ENCODE assay signal across 8 cellular contexts in the genomic region with DNA sequence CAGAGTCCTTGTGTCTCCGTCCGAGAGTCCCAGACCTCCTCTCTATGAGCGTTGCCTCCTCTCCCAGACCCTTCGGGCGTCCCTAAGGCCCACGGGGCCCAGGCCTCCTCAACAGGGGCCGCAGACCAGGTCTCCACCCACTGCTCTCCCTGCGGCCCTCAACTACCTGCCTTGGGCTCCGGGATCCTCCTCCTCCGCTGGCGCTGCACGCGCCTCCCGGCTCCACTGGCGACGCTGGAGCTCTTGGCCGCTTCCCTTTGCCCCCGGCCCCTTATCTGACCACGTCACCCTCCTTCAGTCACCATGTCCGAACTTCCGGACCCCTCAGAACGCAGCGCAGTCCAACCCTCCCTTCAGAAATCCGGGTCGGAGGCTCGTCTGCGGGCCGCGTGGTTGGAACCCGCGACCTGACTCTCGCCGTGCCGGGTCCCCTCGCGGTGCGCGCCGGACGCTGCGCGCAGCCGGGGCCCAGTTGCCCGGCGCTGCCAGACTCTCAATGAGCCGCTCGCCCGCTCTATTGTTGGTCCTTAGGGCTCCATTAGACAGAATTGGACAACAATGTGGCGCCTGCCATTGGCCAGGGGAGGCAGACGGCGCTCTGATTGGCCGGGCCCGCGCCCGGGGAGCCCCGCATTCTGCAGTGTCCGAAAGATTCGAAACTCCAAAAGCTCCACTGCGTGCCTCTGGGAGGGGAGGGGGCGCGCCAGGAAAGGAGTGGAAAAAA. TPM values are rescaled to one million over a fixed set of nuclear protein-coding genes. Genes with fewer than 3 reads are reported as not detected.
A peak's percentile ranks its signal among the peaks of the same experiment; 100 is the strongest.
DNase-seq lines count a peak whose midpoint lies in the region; ATAC-seq, FAIRE-seq and TF ChIP-seq lines count a peak whose summit lies in the region.

A gene (minus strand): TSS at position 498 of the 724 bp plus-strand sequence. CDS start 1,907 bp downstream, outside the sequence.

- CTCF ChIA-PET in HepG2 (lab: Yijun Ruan, JAX; ENCODE audit: low intra/inter-chr PET ratio, low total read pairs) = no interaction called here

- TF ChIP-seq RAD21 in liver (IDR thresholded peaks at IDR 0.05) (no peak), HepG2 (CRISPR knock-in tag; IDR thresholded peaks at IDR 0.05) (no peak)

- BruUV-seq in HepG2 (replicated peaks; lab: Mats Ljungman, UMichigan) = no TSS peak

- no peaks in the 10 kb centered on the region for H3K9me3 ChIP-seq in liver (ENCODE audit: control insufficient read depth in 4 of 4, low read length in 3 of 4)
- no peaks in the 10 kb centered on the region for H3K9me3 ChIP-seq in HepG2 (ENCODE audit: low read length)
- no peaks in the 10 kb centered on the region for H3K9me3 ChIP-seq in muscle layer of colon (ENCODE audit: low read length)

- 3% methylated on average over 61 of the region's 61 CpGs for WGBS in liver
- 81% methylated on average over 55 of the region's 61 CpGs for WGBS in HepG2 (ENCODE audit: low lambda C conversion rate)

- intact Hi-C loops in HepG2 (cut with micrococcal nuclease; ENCODE audit: unreplicated experiment) = no loop called here
- intact Hi-C loops in dorsolateral prefrontal cortex (cut with DNase I) = no loop called here

- ATAC-seq in HepG2 = no peak

- POLR2A ChIA-PET in HepG2 (lab: Yijun Ruan, JAX) = no interaction called here

- H4K20me1 ChIP-seq in HepG2 (ENCODE audit: insufficient read depth, low read length) = no peaks in the 10 kb centered on the region

- H3K79me2 ChIP-seq in HepG2 (ENCODE audit: insufficient read depth, low read length) = no peaks in the 10 kb centered on the region

- no peak for FAIRE-seq in HepG2 (lab: Jason Lieb, UNC)

- DNase-seq in HepG2 (ENCODE audit: low spot score) (no peak), NCI-H524 treated with DMSO at 0.1 percent for 48 hours (lab: John Stamatoyannopoulos, UW) (peak; percentile 41), dorsolateral prefrontal cortex (peak in 5 of 10 donors; percentile 17 to 68 (median 50)), RPMI8226 (no peak), HT-29 (ENCODE audit: low spot score) (no peak), SKM-1 treated with dmso at 0.1 percent for 144 hours (lab: John Stamatoyannopoulos, UW; ENCODE audit: unreplicated experiment) (no peak)

- H3K36me3 ChIP-seq in liver (ENCODE audit: control insufficient read depth in 4 of 4, insufficient read depth in 3 of 4, low read depth in 1 of 4, low read length in 3 of 4) = no peaks in the 10 kb centered on the region
- no peaks in the 10 kb centered on the region for H3K36me3 ChIP-seq in HepG2 (replicated peaks in 1 of 2; ENCODE audit: control insufficient read depth in 1 of 2, insufficient read depth in 2 of 2, low read length in 2 of 2)
- H3K36me3 ChIP-seq in muscle layer of colon (ENCODE audit: insufficient read depth, low read length) = no peaks in the 10 kb centered on the region

- H3K27ac ChIP-seq in liver (ENCODE audit: low read depth in 1 of 2, low read length in 2 of 2) = no peak within 1 kb of the TSS
- H3K27ac ChIP-seq in HepG2 (ENCODE audit: extremely low read length, insufficient read depth, low read length) = no peak within 1 kb of the TSS
- H3K27ac ChIP-seq in dorsolateral prefrontal cortex = no peak within 1 kb of the TSS
- no peak within 1 kb of the TSS for H3K27ac ChIP-seq in muscle layer of colon (ENCODE audit: low read depth, low read length)

- in situ Hi-C loops in HepG2 (cut with HindIII; ENCODE audit: extremely low pct_ligation_motif_present, low pct_unique_long_range_greater_than_20kb) = no loop called here

- H3K4me1 ChIP-seq in liver (ENCODE audit: control insufficient read depth in 4 of 4, insufficient read depth in 4 of 4, low read length in 3 of 4) (peaks cover 32 to 59% (median 38%) of the 10 kb centered on the region in 4 donors), HepG2 (ENCODE audit: insufficient read depth, low read length) (peaks cover 18% of the 10 kb centered on the region), muscle layer of colon (ENCODE audit: insufficient read depth, low read length) (peaks cover 33% of the 10 kb centered on the region)

- H3K27me3 ChIP-seq in liver (ENCODE audit: control insufficient read depth in 4 of 4, insufficient read depth in 4 of 4, low read length in 3 of 4) (peaks cover 13 to 24% (median 22%) of the 10 kb centered on the region in 4 donors), HepG2 (ENCODE audit: control insufficient read depth in 1 of 2, insufficient read depth in 2 of 2, low read length in 2 of 2) (peaks cover 18 to 80% of the 10 kb centered on the region in 2 experiments), dorsolateral prefrontal cortex (peaks cover 37 to 100% (median 98%) of the 10 kb centered on the region in 45 donors), muscle layer of colon (ENCODE audit: control insufficient read depth in 1 of 2, insufficient read depth in 2 of 2, low read length in 2 of 2) (peaks cover 86 to 98% of the 10 kb centered on the region in 2 donors)

- TF ChIP-seq CTCF in liver (IDR thresholded peaks at IDR 0.05; ENCODE audit: low read depth, low read length, missing input control) (no peak), HepG2 (CRISPR knock-in tag; IDR thresholded peaks at IDR 0.05) (no peak), dorsolateral prefrontal cortex (IDR thresholded peaks at IDR 0.05 in 54 of 56, conservative IDR thresholded peaks at IDR 0.05 in 2 of 56; ENCODE audit: low read depth in 1 of 56, partially characterized antibody in 56 of 56) (peak in 3 of 56 donors; percentile 6 to 16 (median 10))

- no peak within 1 kb of the TSS for H3K4me2 ChIP-seq in HepG2 (ENCODE audit: low read depth, low read length)

- no peak within 1 kb of the TSS for H2AFZ ChIP-seq in HepG2 (ENCODE audit: low read length)

- no peak for TF ChIP-seq EP300 in HepG2 (IDR thresholded peaks at IDR 0.05; ENCODE audit: low read depth in 2 of 2, low read length in 2 of 2)
- TF ChIP-seq EP300 in HepG2 (CRISPR knock-in tag; IDR thresholded peaks at IDR 0.05; ENCODE audit: borderline replicate concordance) = no peak

- H3K4me3 ChIP-seq in liver (ENCODE audit: low read depth in 1 of 3, low read length in 3 of 3) (peak within 1 kb of the TSS; percentile 26 to 40 (median 28)), HepG2 (replicated peaks in 1 of 3; ENCODE audit: insufficient read depth in 1 of 3, low read depth in 2 of 3, low read length in 3 of 3) (no peak within 1 kb of the TSS), dorsolateral prefrontal cortex (peak within 1 kb of the TSS; percentile 22 to 75 (median 54)), muscle layer of colon (ENCODE audit: low read depth in 1 of 2, low read length in 2 of 2) (peak within 1 kb of the TSS; percentile 8 to 24)

- H3K9ac ChIP-seq in liver (ENCODE audit: low read depth in 1 of 2, low read length in 2 of 2) (no peak within 1 kb of the TSS), HepG2 (ENCODE audit: insufficient read depth, low read depth, low read length) (no peak within 1 kb of the TSS), muscle layer of colon (ENCODE audit: low read length) (no peak within 1 kb of the TSS)

- TF ChIP-seq POLR2A in HepG2 (IDR thresholded peaks at IDR 0.05; ENCODE audit: insufficient read depth in 1 of 2, low read depth in 2 of 2, low read length in 2 of 2) = no peak

TF ChIP-seq in HepG2, 621 proteins besides CTCF, POLR2A, EP300 and RAD21:
- TF ChIP-seq, protein P1, sequence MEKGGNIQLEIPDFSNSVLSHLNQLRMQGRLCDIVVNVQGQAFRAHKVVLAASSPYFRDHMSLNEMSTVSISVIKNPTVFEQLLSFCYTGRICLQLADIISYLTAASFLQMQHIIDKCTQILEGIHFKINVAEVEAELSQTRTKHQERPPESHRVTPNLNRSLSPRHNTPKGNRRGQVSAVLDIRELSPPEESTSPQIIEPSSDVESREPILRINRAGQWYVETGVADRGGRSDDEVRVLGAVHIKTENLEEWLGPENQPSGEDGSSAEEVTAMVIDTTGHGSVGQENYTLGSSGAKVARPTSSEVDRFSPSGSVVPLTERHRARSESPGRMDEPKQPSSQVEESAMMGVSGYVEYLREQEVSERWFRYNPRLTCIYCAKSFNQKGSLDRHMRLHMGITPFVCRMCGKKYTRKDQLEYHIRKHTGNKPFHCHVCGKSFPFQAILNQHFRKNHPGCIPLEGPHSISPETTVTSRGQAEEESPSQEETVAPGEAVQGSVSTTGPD (CRISPR knock-in tag; IDR thresholded peaks at IDR 0.05) = no peak

RNA-seq across cellular contexts. Expression of the gene that starts here (rescaled TPM):
- total RNA-seq in liver (not detected), HepG2 (2016; rRNA removed; fragmentation: Illumina TruSeq; extraction: Trizol) (not detected in 2 replicates), dorsolateral prefrontal cortex (1 to 10 TPM in 17 of 120 experiments, under 1 TPM in 96, not detected in 7; 0.13 to 2.9 (median 0.49) TPM)
- polyA plus RNA-seq in liver (not detected), HepG2 (2011; rRNA removed) (0.03 TPM in 1 of 2 replicates, not detected in the other)
- total RNA-seq in HepG2 (2016; cell fraction: cytosol; rRNA removed; fragmentation: Illumina TruSeq; extraction: Trizol; ENCODE audit: low read depth) = not detected in 2 replicates
- total RNA-seq in HepG2 (2016; cell fraction: insoluble cytoplasmic fraction; rRNA removed; fragmentation: Illumina TruSeq; extraction: Trizol) = not detected in 2 replicates
- total RNA-seq in HepG2 (2016; cell fraction: membrane; rRNA removed; fragmentation: Illumina TruSeq; extraction: Trizol) = not detected in 2 replicates
- not detected in 2 replicates for total RNA-seq in HepG2 (2016; cell fraction: nucleus; rRNA removed; fragmentation: Illumina TruSeq; extraction: Trizol)
- 0.01 TPM in 1 of 2 replicates, not detected in the other for polyA plus RNA-seq in HepG2 (2011; cell fraction: cytosol; rRNA removed)
- polyA plus RNA-seq in HepG2 (2011; cell fraction: nucleus; rRNA removed) = not detected in 2 replicates
- polyA plus RNA-seq in HepG2 (2012) = not detected in 2 replicates
- 0.05 TPM in 1 of 2 replicates, not detected in the other for polyA plus RNA-seq in HepG2 (2016; cell fraction: cytosol; fragmentation: Illumina TruSeq; extraction: Trizol; ENCODE audit: low read depth)
- polyA plus RNA-seq in HepG2 (2016; cell fraction: insoluble cytoplasmic fraction; fragmentation: Illumina TruSeq; extraction: Trizol; ENCODE audit: low read depth) = not detected in 2 replicates
- not detected in 2 replicates for polyA plus RNA-seq in HepG2 (2016; cell fraction: membrane; fragmentation: Illumina TruSeq; extraction: Trizol; ENCODE audit: low read depth)
- not detected in 2 replicates for polyA plus RNA-seq in HepG2 (2016; cell fraction: nucleus; fragmentation: Illumina TruSeq; extraction: Trizol; ENCODE audit: insufficient read depth, low read depth)
- polyA minus RNA-seq in HepG2 (2011; rRNA and poly(A)+ RNA removed; ENCODE audit: low replicate concordance) = not detected in 2 replicates
- polyA minus RNA-seq in HepG2 (2011; cell fraction: cytosol; rRNA and poly(A)+ RNA removed) = not detected in 2 replicates
- polyA minus RNA-seq in HepG2 (2011; cell fraction: nucleus; rRNA and poly(A)+ RNA removed) = 0.13 TPM in 1 of 2 replicates, not detected in the other
- total RNA-seq in HT-29 (2014; rRNA removed; shearing (Covaris generic)) = not detected in 2 replicates

Comparison
In these comparisons a context has a peak if more than half of its experiments do, and no peak if none do; other contexts are left out.
1. H3K4me3 ChIP-seq: peak in liver (3 of 3), dorsolateral prefrontal cortex (59 of 59) and muscle layer of colon (2 of 2); none in HepG2 (0 of 3).